In genomic region chr2:40786636-40787035, GRCh38 we compare ENCODE assay signal across 19 cellular contexts.
DNase-seq lines count a peak whose midpoint lies in the region; ATAC-seq, FAIRE-seq and TF ChIP-seq lines count a peak whose summit lies in the region.
"Had no signal": no experiment of that assay in that cellular context is flagged by ENCODE, and none has a peak within 500 bp of the region (broad histone marks: within the 10 kb centered on the region; RNA-seq: fewer than 3 reads in every experiment).

No MANE protein-coding gene starts in this region.

- DNase-seq in H54 (ENCODE audit: insufficient read length, low spot score): no peak
- peak; percentile 74 for DNase-seq in small intestine
- DNase-seq in GM23338 (ENCODE audit: low spot score): no peak
- DNase-seq: AML-193; Caco-2; Calu3; CD4-positive, alpha-beta T cell; CD8-positive, alpha-beta T cell; DMS79 treated with DMSO at 0.1 percent for 48 hours; GF-D8 had no signal

- no peaks in the 10 kb centered on the region for H3K36me3 Mint-ChIP-seq in GM23338 (ENCODE audit: low read depth)
- H3K36me3 Mint-ChIP-seq: CD8-positive, alpha-beta T cell had no signal

- TF ChIP-seq CTCF in VCaP (conservative IDR thresholded peaks at IDR 0.05) (no peak), GM23338 (conservative IDR thresholded peaks at IDR 0.05; ENCODE audit: low read depth in 2 of 2) (no peak)

- no peak overlapping the region for H3K27ac Mint-ChIP-seq in GM23338
- H3K27ac Mint-ChIP-seq: B cell; CD4-positive, alpha-beta T cell; CD8-positive, alpha-beta T cell had no signal

- FAIRE-seq in H54 (lab: Jason Lieb, UNC): peak; percentile 30
- FAIRE-seq in small intestine (lab: Jason Lieb, UNC): peak; percentile 68
- FAIRE-seq: A549, D721Med, GM12891 had no signal

- 14 to 57% (median 38%) methylated on average over 1 of the region's 1 CpG for WGBS in small intestine, 3 donors

- no peaks in the 10 kb centered on the region for H3F3A ChIP-seq in GM23338 (replicated peaks; ENCODE audit: low read depth)

- H3K4me1 ChIP-seq in small intestine (ENCODE audit: control insufficient read depth in 2 of 2, insufficient read depth in 1 of 2, low read depth in 1 of 2, low read length in 1 of 2) (no peaks in the 10 kb centered on the region), GM23338 (ENCODE audit: insufficient read depth) (no peaks in the 10 kb centered on the region)
- H3K4me1 ChIP-seq: A549; BLaER1 treated with 17β-estradiol and CSF1 and Interleukin-3, amounts not matched to agents 10 nM and 100 nM; Caco-2 had no signal

- H3K27me3 Mint-ChIP-seq in GM23338 (ENCODE audit: insufficient read depth, low read depth, poor library complexity): no peaks in the 10 kb centered on the region
- H3K27me3 Mint-ChIP-seq: B cell; CD4-positive, alpha-beta T cell had no signal

- no peak overlapping the region for H3K4me3 Mint-ChIP-seq in GM23338
- H3K4me3 Mint-ChIP-seq: B cell; CD4-positive, alpha-beta T cell; CD8-positive, alpha-beta T cell had no signal

- H3K27ac ChIP-seq in VCaP (peak overlapping the region; percentile 56), small intestine (ENCODE audit: low read depth in 1 of 2, low read length in 1 of 2) (no peak overlapping the region), GM23338 (ENCODE audit: low read depth) (no peak overlapping the region)
- H3K27ac ChIP-seq: 22Rv1; A549; BLaER1 treated with 17β-estradiol and CSF1 and Interleukin-3, amounts not matched to agents 10 nM and 100 nM; C4-2B had no signal

- no peak overlapping the region for H2AFZ ChIP-seq in GM23338

- H3K36me3 ChIP-seq in small intestine (ENCODE audit: control insufficient read depth in 2 of 2, insufficient read depth in 2 of 2, low read length in 2 of 2): no peaks in the 10 kb centered on the region
- H3K36me3 ChIP-seq in GM23338 (ENCODE audit: insufficient read depth): no peaks in the 10 kb centered on the region
- H3K36me3 ChIP-seq: BLaER1 treated with 17β-estradiol and CSF1 and Interleukin-3, amounts not matched to agents 10 nM and 100 nM had no signal

- H3K9me2 ChIP-seq in GM23338 (ENCODE audit: insufficient read depth): no peaks in the 10 kb centered on the region

- no peak overlapping the region for H3K4me3 ChIP-seq in small intestine (ENCODE audit: low read depth in 1 of 2, low read length in 2 of 2)
- no peak overlapping the region for H3K4me3 ChIP-seq in GM23338
- H3K4me3 ChIP-seq: A549; BLaER1 treated with 17β-estradiol and CSF1 and Interleukin-3, amounts not matched to agents 10 nM and 100 nM had no signal

- H3K4me1 Mint-ChIP-seq in GM23338: peaks cover 3% of the 10 kb centered on the region; the same call in 1 of the 3 replicates
- H3K4me1 Mint-ChIP-seq: B cell had no signal

- no peaks in the 10 kb centered on the region; the same call in 2 of the 3 replicates for H3K9me3 Mint-ChIP-seq in GM23338
- H3K9me3 Mint-ChIP-seq: CD4-positive, alpha-beta T cell had no signal

- H4K20me1 ChIP-seq in GM23338 (replicated peaks; ENCODE audit: insufficient read depth): no peaks in the 10 kb centered on the region
- H4K20me1 ChIP-seq: BLaER1 treated with 17β-estradiol and CSF1 and Interleukin-3, amounts not matched to agents 10 nM and 100 nM had no signal

- no peaks in the 10 kb centered on the region for H3K27me3 ChIP-seq in small intestine (ENCODE audit: control insufficient read depth in 2 of 2, insufficient read depth in 2 of 2, low read length in 2 of 2)
- H3K27me3 ChIP-seq in GM23338 (ENCODE audit: insufficient read depth): no peaks in the 10 kb centered on the region
- H3K27me3 ChIP-seq: BLaER1 treated with 17β-estradiol and CSF1 and Interleukin-3, amounts not matched to agents 10 nM and 100 nM had no signal

- no peaks in the 10 kb centered on the region for H3K79me2 ChIP-seq in GM23338 (replicated peaks; ENCODE audit: insufficient read depth)

- H3K9me3 ChIP-seq in small intestine (ENCODE audit: control insufficient read depth, low read depth): no peaks in the 10 kb centered on the region
- H3K9me3 ChIP-seq: A549; BLaER1 treated with 17β-estradiol and CSF1 and Interleukin-3, amounts not matched to agents 10 nM and 100 nM; Caco-2 had no signal

- no peak for TF ChIP-seq POLR2A in H54 (IDR thresholded peaks at IDR 0.05; ENCODE audit: low read depth, low read length)

- H3K4me2 ChIP-seq in GM23338: no peak overlapping the region
- H3K4me2 ChIP-seq: A549; BLaER1 treated with 17β-estradiol and CSF1 and Interleukin-3, amounts not matched to agents 10 nM and 100 nM had no signal

- no peak for ATAC-seq in GM18867 (IDR thresholded peaks at IDR 0.05; ENCODE audit: unreplicated experiment)
- no peak for ATAC-seq in GM23338
- ATAC-seq: A549; CD8-positive, alpha-beta T cell had no signal

TF ChIP-seq in GM23338, 12 proteins besides CTCF, POLR2A, EP300 and RAD21 (continues in another document):
- TF ChIP-seq JUNB (IDR thresholded peaks at IDR 0.05; ENCODE audit: unreplicated experiment): no peak
- no peak for TF ChIP-seq NANOG (IDR thresholded peaks at IDR 0.05; ENCODE audit: borderline replicate concordance)
- no peak for TF ChIP-seq STAT1 (IDR thresholded peaks at IDR 0.05; ENCODE audit: unreplicated experiment)
- no peak for TF ChIP-seq CREB1 (CRISPR knock-in tag; IDR thresholded peaks at IDR 0.05; ENCODE audit: low read depth)
- TF ChIP-seq REST (IDR thresholded peaks at IDR 0.05; ENCODE audit: unreplicated experiment): no peak
- TF ChIP-seq ZNF114 (CRISPR knock-in tag; IDR thresholded peaks at IDR 0.05): no peak
- no peak for TF ChIP-seq POLR2AphosphoS5 (IDR thresholded peaks at IDR 0.05; ENCODE audit: low read depth)
